26 cellular contexts compared by ENCODE assay signal in the genomic region with DNA sequence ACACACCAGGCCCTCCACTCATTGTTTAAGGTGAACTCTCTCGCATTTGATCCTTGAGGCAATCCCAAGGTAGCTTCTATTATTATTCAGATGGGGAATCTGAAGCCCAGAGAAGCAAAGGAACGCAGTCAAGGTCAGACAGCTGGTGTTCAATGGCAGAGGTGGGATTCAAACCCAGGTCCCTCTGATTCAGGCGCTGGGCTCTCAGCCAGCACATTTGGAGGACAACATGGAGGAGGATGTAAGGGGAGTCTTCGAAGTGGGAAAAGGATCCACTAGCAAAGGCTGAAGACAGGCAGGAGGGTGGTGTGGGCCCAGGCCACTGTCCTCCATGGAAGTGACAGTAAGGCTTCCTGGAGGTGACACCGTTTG.
"Had no signal": no experiment of that assay in that cellular context is flagged by ENCODE, and none has a peak within 500 bp of the region (broad histone marks: within the 10 kb centered on the region; RNA-seq: fewer than 3 reads in every experiment).

No MANE protein-coding gene starts in this region.

- H3K36me3 ChIP-seq: ascending aorta, MG63, WERI-Rb-1 had no signal

- ATAC-seq: activated CD4-positive, CD25-positive, alpha-beta regulatory T cell treated with anti-CD3 and anti-CD28 coated beads, Interleukin-2, amount 50 U/mL, for 24 hours; activated CD8-positive, alpha-beta T cell treated with anti-CD3 and anti-CD28 coated beads for 36 hours; activated T-cell treated with anti-CD3 and anti-CD28 coated beads, Interleukin-2, amount 50 U/mL, for 72 hours; T-helper 17 cell had no signal

- H3K4me3 Mint-ChIP-seq: activated CD8-positive, alpha-beta T cell treated with anti-CD3 and anti-CD28 coated beads for 36 hours; activated naive CD4-positive, alpha-beta T cell treated with anti-CD3 and anti-CD28 coated beads, Interleukin-2, amount 50 U/mL, for 24 hours; activated T-cell treated with anti-CD3 and anti-CD28 coated beads, Interleukin-2, amount 50 U/mL, for 72 hours; IgD-negative memory B cell; T-helper 17 cell had no signal

- H3K36me3 Mint-ChIP-seq: activated naive CD4-positive, alpha-beta T cell treated with anti-CD3 and anti-CD28 coated beads, Interleukin-2, amount 50 U/mL, for 24 hours; IgD-negative memory B cell had no signal

- H3K27me3 Mint-ChIP-seq: activated CD8-positive, alpha-beta T cell treated with anti-CD3 and anti-CD28 coated beads for 36 hours; activated naive CD4-positive, alpha-beta T cell treated with anti-CD3 and anti-CD28 coated beads, Interleukin-2, amount 50 U/mL, for 24 hours; T-helper 17 cell had no signal

- H3K4me1 Mint-ChIP-seq: activated naive CD4-positive, alpha-beta T cell treated with anti-CD3 and anti-CD28 coated beads, Interleukin-2, amount 50 U/mL, for 24 hours; IgD-negative memory B cell; T-helper 17 cell had no signal

- H3K9me3 Mint-ChIP-seq: activated CD8-positive, alpha-beta T cell treated with anti-CD3 and anti-CD28 coated beads for 36 hours; activated naive CD4-positive, alpha-beta T cell treated with anti-CD3 and anti-CD28 coated beads, Interleukin-2, amount 50 U/mL, for 24 hours; activated T-cell treated with anti-CD3 and anti-CD28 coated beads, Interleukin-2, amount 50 U/mL, for 72 hours; activated T-helper 2 cell treated with anti-CD3 and anti-CD28 coated beads, Interferon-gamma antibody, Interleukin-2, Interleukin-4, amounts not matched to agents 10 μg/mL and 5 μg/mL and 100 μg/mL, durations not matched to agents 14 hours and 24 hours and 36 hours had no signal

- FAIRE-seq: bronchial epithelial cell, TTC549 had no signal

- H3K27ac Mint-ChIP-seq: activated CD8-positive, alpha-beta T cell treated with anti-CD3 and anti-CD28 coated beads for 36 hours; activated naive CD4-positive, alpha-beta T cell treated with anti-CD3 and anti-CD28 coated beads, Interleukin-2, amount 50 U/mL, for 24 hours; activated T-cell treated with anti-CD3 and anti-CD28 coated beads, Interleukin-2, amount 50 U/mL, for 72 hours; activated T-helper 2 cell treated with anti-CD3 and anti-CD28 coated beads, Interferon-gamma antibody, Interleukin-2, Interleukin-4, amounts not matched to agents 10 μg/mL and 5 μg/mL and 100 μg/mL, durations not matched to agents 14 hours and 24 hours and 36 hours; IgD-negative memory B cell; T-helper 17 cell had no signal

- H3K9me3 ChIP-seq: ascending aorta, body of pancreas, MG63 had no signal

- H3K4me3 ChIP-seq: ascending aorta, body of pancreas, MG63, PC-9 had no signal

- H3K27me3 ChIP-seq: ascending aorta, body of pancreas, MG63 had no signal

- H3K4me1 ChIP-seq: ascending aorta had no signal

- H2AFZ ChIP-seq: PC-9 had no signal

- H3K4me2 ChIP-seq: PC-9 had no signal

- DNase-seq: activated CD4-positive, alpha-beta T cell treated with anti-CD3 and anti-CD28 coated beads for 4 hours; activated CD8-positive, alpha-beta memory T cell treated with anti-CD3 and anti-CD28 coated beads, Interleukin-2, amount 50 U/mL, for 4 hours; activated CD8-positive, alpha-beta T cell treated with anti-CD3 and anti-CD28 coated beads for 36 hours; activated T-cell treated with anti-CD3 and anti-CD28 coated beads, Interleukin-2, amount 50 U/mL, for 72 hours; amniotic stem cell; KG1; MG63; MV-4-11; NCI-H1092 treated with DMSO at 0.1 percent for 48 hours; NCI-H1436 treated with DMSO at 0.1 percent for 48 hours; NCI-H187; NCI-H2081; NCI-H524; PC-9; SHP77 treated with DMSO at 0.1 percent for 48 hours; T-helper 17 cell; T-helper 9 cell; WERI-Rb-1 had no signal

- H3K27ac ChIP-seq: ascending aorta, PC-9, WERI-Rb-1 had no signal
